Comparison of ENCODE assay signal across 7 cellular contexts in genomic region chr9:92155711-92156110, GRCh38. TPM values are rescaled to one million over a fixed set of nuclear protein-coding genes. Genes with fewer than 3 reads are reported as not detected.
DNase-seq lines count a peak whose midpoint lies in the region; ATAC-seq and TF ChIP-seq lines count a peak whose summit lies in the region.
"Not testable (repeated sequence)": the region's sequence is repeated elsewhere in the genome, so short reads cannot be mapped to it uniquely, and the experiment has no call there.

No MANE protein-coding gene starts in this region.

- not testable (repeated sequence) for H3K4me1 ChIP-seq in OCI-LY1 (ENCODE audit: insufficient read depth, low read length, severe bottlenecking)

- peak overlapping the region; percentile 3; the same call in 1 of the 2 replicates for H3K4me2 ChIP-seq in OCI-LY1 (ENCODE audit: low read length)

- not testable (repeated sequence) for H3K36me3 Mint-ChIP-seq in osteocyte (ENCODE audit: unreplicated experiment)

- not testable (repeated sequence) for H3K27ac ChIP-seq in OCI-LY1 (ENCODE audit: low read depth, low read length, poor library complexity, severe bottlenecking)

- H3K27ac Mint-ChIP-seq in osteocyte (ENCODE audit: unreplicated experiment) = not testable (repeated sequence)

- not testable (repeated sequence) for H3K9me2 ChIP-seq in OCI-LY1 (ENCODE audit: low read depth, low read length)

- TF ChIP-seq CTCF in OCI-LY1 (IDR thresholded peaks at IDR 0.05; ENCODE audit: low read length); osteocyte (IDR thresholded peaks at IDR 0.05): not testable (repeated sequence)

- not testable (repeated sequence) for H3K79me2 ChIP-seq in OCI-LY1 (ENCODE audit: insufficient read depth, low read length)

- H3K4me3 ChIP-seq in OCI-LY1 (ENCODE audit: low read depth, low read length, poor library complexity, severe bottlenecking) = not testable (repeated sequence)

- not testable (repeated sequence) for H3K9me3 ChIP-seq in OCI-LY1 (ENCODE audit: low read length)

- DNase-seq in DMS 273 treated with DMSO at 0.1 percent for 48 hours (lab: John Stamatoyannopoulos, UW) (peak; percentile 16), NCI-H1694 treated with DMSO at 0.1 percent for 48 hours (lab: John Stamatoyannopoulos, UW) (peak; percentile 70), NCI-H524 treated with DMSO at 0.1 percent for 48 hours (lab: John Stamatoyannopoulos, UW) (peak; percentile 79), cerebellar cortex (ENCODE audit: low spot score) (peak; percentile 81), left lobe of liver (ENCODE audit: low spot score) (peak; percentile 21), osteocyte (ENCODE audit: extremely low spot score, unreplicated experiment) (peak; percentile 65)

- H3K4me1 Mint-ChIP-seq in osteocyte (ENCODE audit: unreplicated experiment) = peaks cover 16% of the 10 kb centered on the region

- ATAC-seq in left lobe of liver = not testable (repeated sequence)

- not testable (repeated sequence) for H4K20me1 ChIP-seq in OCI-LY1 (ENCODE audit: insufficient read depth, low read length)

- H3K27me3 ChIP-seq in OCI-LY1 (ENCODE audit: insufficient read depth, low read length) = not testable (repeated sequence)

- not testable (repeated sequence) for H2AFZ ChIP-seq in OCI-LY1 (ENCODE audit: low read length)

- not testable (repeated sequence) for H3F3A ChIP-seq in OCI-LY1 (ENCODE audit: insufficient read depth, low read length)

- not testable (repeated sequence) for H3K27me3 Mint-ChIP-seq in osteocyte (ENCODE audit: unreplicated experiment)

- not testable (repeated sequence) for H3K9me3 Mint-ChIP-seq in osteocyte (ENCODE audit: unreplicated experiment)

- not testable (repeated sequence) for H3K9ac ChIP-seq in OCI-LY1 (ENCODE audit: low read length)

- H3K36me3 ChIP-seq in OCI-LY1 (ENCODE audit: insufficient read depth, low read length) = not testable (repeated sequence)

- H3K4me3 Mint-ChIP-seq in osteocyte (ENCODE audit: unreplicated experiment) = not testable (repeated sequence)

RNA-seq across cellular contexts. Expression of gene SPTLC1, which starts 40.5 kb away (rescaled TPM):
- 11.6 TPM for total RNA-seq in left lobe of liver
- 90.7 and 93.9 TPM in 2 replicates for total RNA-seq in osteocyte

Comparison
In these comparisons a context has a peak if more than half of its experiments do, and no peak if none do; other contexts are left out.
1. DNase-seq: peak in every context shown above with its lines; median percentile 81 in cerebellar cortex; 79 in NCI-H524 treated with DMSO at 0.1 percent for 48 hours; 70 in NCI-H1694 treated with DMSO at 0.1 percent for 48 hours; 65 in osteocyte; 21 in left lobe of liver; 16 in DMS 273 treated with DMSO at 0.1 percent for 48 hours.